ENCODE assay signal across 8 cellular contexts in genomic region chr20:22684072-22684762, GRCh38.
DNase-seq lines count a peak whose midpoint lies in the region; ATAC-seq and TF ChIP-seq lines count a peak whose summit lies in the region.

No MANE protein-coding gene starts in this region.

- H3K27me3 Mint-ChIP-seq in activated CD8-positive, alpha-beta T cell treated with anti-CD3 and anti-CD28 coated beads for 36 hours: peaks cover 2% of the 10 kb centered on the region

- H3K9me3 ChIP-seq in BLaER1 (peaks cover 7% of the 10 kb centered on the region), parathyroid adenoma (ENCODE audit: control insufficient read depth, low read length) (no peaks in the 10 kb centered on the region)
- H3K9me3 ChIP-seq in effector memory CD4-positive, alpha-beta T cell (ENCODE audit: control insufficient read depth, low read length): no peaks in the 10 kb centered on the region

- H3K79me2 ChIP-seq in parathyroid adenoma: no peaks in the 10 kb centered on the region

- POLR2A ChIA-PET in activated CD8-positive, alpha-beta T cell treated with anti-CD3 and anti-CD28 coated beads for 36 hours (lab: Charles Lee): no interaction called here

- CTCF ChIA-PET in activated CD8-positive, alpha-beta T cell treated with anti-CD3 and anti-CD28 coated beads for 36 hours (lab: Charles Lee): interaction anchor here (0.8 to 5.4 kb wide), 6 partner anchors 8 to 350 kb away, joined by 3 to 40 read pairs (median 4); no protein-coding TSS in a partner anchor

- ATAC-seq in GM18502 (IDR thresholded peaks at IDR 0.05; ENCODE audit: poor library complexity, unreplicated experiment) (peak; percentile 87), HG03025 (IDR thresholded peaks at IDR 0.05; ENCODE audit: low FRiP score, unreplicated experiment) (peak; percentile 64)
- peak; percentile 66 for ATAC-seq in activated CD8-positive, alpha-beta T cell treated with anti-CD3 and anti-CD28 coated beads for 36 hours

- H3K36me3 ChIP-seq in BLaER1: peaks cover 14% of the 10 kb centered on the region
- no peaks in the 10 kb centered on the region for H3K36me3 ChIP-seq in parathyroid adenoma (ENCODE audit: control insufficient read depth, insufficient read depth, low read length)
- no peaks in the 10 kb centered on the region for H3K36me3 ChIP-seq in effector memory CD4-positive, alpha-beta T cell (ENCODE audit: control insufficient read depth, insufficient read depth, low read length)

- H3K36me3 Mint-ChIP-seq in activated CD8-positive, alpha-beta T cell treated with anti-CD3 and anti-CD28 coated beads for 36 hours (ENCODE audit: low read depth): no peaks in the 10 kb centered on the region

- H3K4me1 ChIP-seq in BLaER1 (peaks cover 55% of the 10 kb centered on the region), parathyroid adenoma (no peaks in the 10 kb centered on the region)
- H3K4me1 ChIP-seq in effector memory CD4-positive, alpha-beta T cell (ENCODE audit: control insufficient read depth, insufficient read depth, low read length, poor library complexity, severe bottlenecking): no peaks in the 10 kb centered on the region

- intact Hi-C loops in activated CD8-positive, alpha-beta T cell treated with anti-CD3 and anti-CD28 coated beads for 36 hours (cut with micrococcal nuclease): loop anchor here (5.0 kb wide), 1 partner anchor 347 kb away; no protein-coding TSS in a partner anchor
- intact Hi-C loops in head of caudate nucleus (cut with DNase I): loop anchor here (5.0 kb wide), 1 partner anchor 347 kb away; no protein-coding TSS in a partner anchor

- H3K4me3 ChIP-seq in BLaER1 (peak overlapping the region; percentile 67), parathyroid adenoma (ENCODE audit: low read depth, low read length) (no peak overlapping the region)
- no peak overlapping the region for H3K4me3 ChIP-seq in effector memory CD4-positive, alpha-beta T cell (ENCODE audit: insufficient read depth, low read depth, low read length, poor library complexity, severe bottlenecking)

- TF ChIP-seq CTCF in activated CD8-positive, alpha-beta T cell treated with anti-CD3 and anti-CD28 coated beads for 36 hours (IDR thresholded peaks at IDR 0.05): peak; percentile 72
- TF ChIP-seq CTCF in parathyroid adenoma (IDR thresholded peaks at IDR 0.05): peak; percentile 78

- H3K9ac ChIP-seq in BLaER1 (peak overlapping the region; percentile 93), parathyroid adenoma (no peak overlapping the region)

- H3K4me2 ChIP-seq in BLaER1 (peak overlapping the region; percentile 89), parathyroid adenoma (ENCODE audit: low read length) (no peak overlapping the region)

- DNase-seq in NCI-H2196 (lab: John Stamatoyannopoulos, UW; ENCODE audit: unreplicated experiment): peak; percentile 87
- peak; percentile 60 for DNase-seq in activated CD8-positive, alpha-beta T cell treated with anti-CD3 and anti-CD28 coated beads for 36 hours
- peak; percentile 23 to 85 (median 65) for DNase-seq in head of caudate nucleus
- DNase-seq in effector memory CD4-positive, alpha-beta T cell: no peak

- no peak overlapping the region for H3K27ac Mint-ChIP-seq in activated CD8-positive, alpha-beta T cell treated with anti-CD3 and anti-CD28 coated beads for 36 hours

- H3K27ac ChIP-seq in BLaER1 (peak overlapping the region; percentile 99), parathyroid adenoma (no peak overlapping the region)
- H3K27ac ChIP-seq in effector memory CD4-positive, alpha-beta T cell (ENCODE audit: insufficient read depth, low read length, poor library complexity, severe bottlenecking): no peak overlapping the region

- peak overlapping the region; percentile 30 for H2AFZ ChIP-seq in parathyroid adenoma

- H4K20me1 ChIP-seq in BLaER1: no peaks in the 10 kb centered on the region

- no peaks in the 10 kb centered on the region for H3K9me3 Mint-ChIP-seq in activated CD8-positive, alpha-beta T cell treated with anti-CD3 and anti-CD28 coated beads for 36 hours

- H3K4me3 Mint-ChIP-seq in activated CD8-positive, alpha-beta T cell treated with anti-CD3 and anti-CD28 coated beads for 36 hours: no peak overlapping the region

- no peaks in the 10 kb centered on the region for H3K4me1 Mint-ChIP-seq in activated CD8-positive, alpha-beta T cell treated with anti-CD3 and anti-CD28 coated beads for 36 hours (ENCODE audit: low read depth)

- H3K27me3 ChIP-seq in BLaER1 (no peaks in the 10 kb centered on the region), parathyroid adenoma (ENCODE audit: control insufficient read depth, insufficient read depth, low read length) (no peaks in the 10 kb centered on the region)
- H3K27me3 ChIP-seq in effector memory CD4-positive, alpha-beta T cell (replicated peaks; ENCODE audit: control insufficient read depth, insufficient read depth, low read length, poor library complexity, severe bottlenecking): no peaks in the 10 kb centered on the region

Comparison
In these comparisons a context has a peak if more than half of its experiments do, and no peak if none do; other contexts are left out.
1. DNase-seq: peak in NCI-H2196 (single experiment), activated CD8-positive, alpha-beta T cell treated with anti-CD3 and anti-CD28 coated beads for 36 hours (single experiment) and head of caudate nucleus (42 of 42); none in effector memory CD4-positive, alpha-beta T cell (0 of 3).
2. Peak in every context shown above with its lines, with median percentiles within 50 percentile points of each other: ATAC-seq.